In the genomic region with DNA sequence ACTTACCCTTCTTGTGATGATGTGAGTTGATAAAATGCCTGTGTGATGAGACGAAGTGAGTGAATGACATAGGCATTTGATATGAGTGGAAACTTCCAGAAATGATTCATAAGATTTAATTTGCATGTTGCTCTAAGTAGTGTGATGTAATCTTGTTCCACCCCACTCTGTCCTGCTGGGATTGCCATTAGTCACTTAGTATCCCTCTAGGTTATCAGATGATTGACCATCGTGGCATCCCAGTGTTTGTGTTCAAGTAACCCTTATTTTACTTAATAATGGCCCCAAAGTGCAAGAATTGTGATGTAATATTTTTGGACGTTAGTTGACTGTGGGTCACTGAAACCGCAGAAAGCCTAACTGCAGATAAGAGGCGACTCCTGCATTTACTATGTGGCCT, we compare ENCODE assay signal across 1 cellular context.
TF ChIP-seq lines count a peak whose summit lies in the region.

No MANE protein-coding gene starts in this region.

TF ChIP-seq in SK-N-SH treated with all-trans-retinoic acid at 6 μM for 48 hours, 23 proteins besides CTCF, POLR2A, EP300 and RAD21 (continued from another document):
- TF ChIP-seq, protein P1, sequence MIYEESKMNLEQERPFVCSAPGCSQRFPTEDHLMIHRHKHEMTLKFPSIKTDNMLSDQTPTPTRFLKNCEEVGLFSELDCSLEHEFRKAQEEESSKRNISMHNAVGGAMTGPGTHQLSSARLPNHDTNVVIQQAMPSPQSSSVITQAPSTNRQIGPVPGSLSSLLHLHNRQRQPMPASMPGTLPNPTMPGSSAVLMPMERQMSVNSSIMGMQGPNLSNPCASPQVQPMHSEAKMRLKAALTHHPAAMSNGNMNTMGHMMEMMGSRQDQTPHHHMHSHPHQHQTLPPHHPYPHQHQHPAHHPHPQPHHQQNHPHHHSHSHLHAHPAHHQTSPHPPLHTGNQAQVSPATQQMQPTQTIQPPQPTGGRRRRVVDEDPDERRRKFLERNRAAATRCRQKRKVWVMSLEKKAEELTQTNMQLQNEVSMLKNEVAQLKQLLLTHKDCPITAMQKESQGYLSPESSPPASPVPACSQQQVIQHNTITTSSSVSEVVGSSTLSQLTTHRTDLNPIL (CRISPR knock-in tag; IDR thresholded peaks at IDR 0.05; ENCODE audit: low read depth): peak; percentile 98
